22 cellular contexts compared by ENCODE assay signal in genomic region chr1:59596956-59597355, GRCh38.
DNase-seq lines count a peak whose midpoint lies in the region; ATAC-seq and TF ChIP-seq lines count a peak whose summit lies in the region.
"Had no signal": no experiment of that assay in that cellular context is flagged by ENCODE, and none has a peak within 500 bp of the region (broad histone marks: within the 10 kb centered on the region; RNA-seq: fewer than 3 reads in every experiment).

No MANE protein-coding gene starts in this region.

- no peaks in the 10 kb centered on the region for H3K36me3 ChIP-seq in brain microvascular endothelial cell (replicated peaks)
- H3K36me3 ChIP-seq in muscle layer of colon (ENCODE audit: insufficient read depth, low read length): no peaks in the 10 kb centered on the region
- no peaks in the 10 kb centered on the region for H3K36me3 ChIP-seq in stomach smooth muscle (ENCODE audit: control insufficient read depth in 2 of 2, insufficient read depth in 2 of 2, low read length in 2 of 2)
- H3K36me3 ChIP-seq: BE2C, MG63, ovary had no signal

- no peak for TF ChIP-seq CTCF in brain microvascular endothelial cell (IDR thresholded peaks at IDR 0.05; ENCODE audit: low read depth, low read length, missing control alignments)

- in situ Hi-C loops in brain microvascular endothelial cell (cut with HindIII; ENCODE audit: low pct_ligation_motif_present, low sequenced_read_pairs): no loop called here

- H3K9me3 ChIP-seq in muscle layer of colon (ENCODE audit: low read length) (no peaks in the 10 kb centered on the region), stomach smooth muscle (ENCODE audit: control insufficient read depth in 2 of 2, low read length in 2 of 2) (no peaks in the 10 kb centered on the region)
- H3K9me3 ChIP-seq: BE2C, MG63, ovary had no signal

- H3K9ac ChIP-seq in muscle layer of colon (ENCODE audit: low read length) (no peak overlapping the region), stomach smooth muscle (ENCODE audit: low read length in 2 of 2) (peak overlapping the region in 1 of 2 donors; percentile 49)

- no peak overlapping the region for H3K4me3 ChIP-seq in brain microvascular endothelial cell (ENCODE audit: low read depth, low read length)
- H3K4me3 ChIP-seq in muscle layer of colon (ENCODE audit: low read depth in 1 of 2, low read length in 2 of 2): no peak overlapping the region
- H3K4me3 ChIP-seq in stomach smooth muscle (ENCODE audit: low read length in 2 of 2): no peak overlapping the region
- H3K4me3 ChIP-seq: MG63, ovary had no signal

- DNase-seq in HPDE6-E6E7 (ENCODE audit: extremely low spot score) (peak; percentile 6), brain microvascular endothelial cell (no peak), NOMO-1 treated with DMSO at 0.1 percent for 48 hours (lab: John Stamatoyannopoulos, UW; ENCODE audit: unreplicated experiment) (no peak)
- no peak for DNase-seq in effector CD8-positive, alpha-beta T cell (lab: John Stamatoyannopoulos, UW)
- DNase-seq in stimulated activated naive CD8-positive, alpha-beta T cell treated with anti-CD3 and anti-CD28 coated beads, Interleukin-15, Interleukin-2, amounts not matched to agents 100 U/mL and 50 U/mL, for 24 hours: no peak
- DNase-seq: activated CD4-positive, alpha-beta T cell treated with anti-CD3 and anti-CD28 coated beads for 4 hours; activated CD8-positive, alpha-beta memory T cell treated with anti-CD3 and anti-CD28 coated beads, Interleukin-2, amount 50 U/mL, for 48 hours; activated naive CD4-positive, alpha-beta T cell treated with anti-CD3 and anti-CD28 coated beads for 36 hours; BE2C; DMS 273 treated with DMSO at 0.1 percent for 48 hours; H7; left colon; NCI-H2081; NCI-H510A; SIG-M5; stimulated activated CD4-positive, alpha-beta T cell treated with anti-CD3 and anti-CD28 coated beads, Interleukin-15, amount 100 ng/mL, for 24 hours; stimulated activated naive CD8-positive, alpha-beta T cell treated with anti-CD3 and anti-CD28 coated beads, Interleukin-15, amount 100 ng/mL, for 72 hours had no signal

- no peaks in the 10 kb centered on the region for H3K27me3 ChIP-seq in brain microvascular endothelial cell (replicated peaks)
- H3K27me3 ChIP-seq in muscle layer of colon (ENCODE audit: control insufficient read depth in 1 of 2, insufficient read depth in 2 of 2, low read length in 2 of 2): no peaks in the 10 kb centered on the region
- H3K27me3 ChIP-seq in stomach smooth muscle (ENCODE audit: control insufficient read depth in 1 of 2, insufficient read depth in 2 of 2, low read length in 2 of 2): no peaks in the 10 kb centered on the region
- H3K27me3 ChIP-seq: BE2C, MG63, ovary had no signal

- H3K4me1 ChIP-seq in muscle layer of colon (ENCODE audit: insufficient read depth, low read length): peaks cover 76% of the 10 kb centered on the region
- peaks cover 53% of the 10 kb centered on the region for H3K4me1 ChIP-seq in stomach smooth muscle (ENCODE audit: control insufficient read depth, insufficient read depth, low read length)
- H3K4me1 ChIP-seq: BE2C had no signal

- ATAC-seq in HG03045 (IDR thresholded peaks at IDR 0.05; ENCODE audit: unreplicated experiment): no peak
- ATAC-seq in stimulated activated naive CD8-positive, alpha-beta T cell treated with anti-CD3 and anti-CD28 coated beads, Interleukin-15, Interleukin-2, amounts not matched to agents 100 U/mL and 50 U/mL, for 24 hours: no peak
- ATAC-seq: stimulated activated naive CD8-positive, alpha-beta T cell treated with anti-CD3 and anti-CD28 coated beads, Interleukin-15, amount 100 ng/mL, for 72 hours had no signal

- H3K27ac ChIP-seq in brain microvascular endothelial cell (peak overlapping the region; percentile 32), muscle layer of colon (ENCODE audit: low read depth, low read length) (peak overlapping the region; percentile 68), stomach smooth muscle (ENCODE audit: low read length) (peak overlapping the region; percentile 84)

Comparison
In these comparisons a context has a peak if more than half of its experiments do, and no peak if none do; other contexts are left out.
1. H3K27ac ChIP-seq: peak in every context shown above with its lines; median percentile 84 in stomach smooth muscle; 68 in muscle layer of colon; 32 in brain microvascular endothelial cell.